9 cellular contexts compared by ENCODE assay signal in the genomic region with DNA sequence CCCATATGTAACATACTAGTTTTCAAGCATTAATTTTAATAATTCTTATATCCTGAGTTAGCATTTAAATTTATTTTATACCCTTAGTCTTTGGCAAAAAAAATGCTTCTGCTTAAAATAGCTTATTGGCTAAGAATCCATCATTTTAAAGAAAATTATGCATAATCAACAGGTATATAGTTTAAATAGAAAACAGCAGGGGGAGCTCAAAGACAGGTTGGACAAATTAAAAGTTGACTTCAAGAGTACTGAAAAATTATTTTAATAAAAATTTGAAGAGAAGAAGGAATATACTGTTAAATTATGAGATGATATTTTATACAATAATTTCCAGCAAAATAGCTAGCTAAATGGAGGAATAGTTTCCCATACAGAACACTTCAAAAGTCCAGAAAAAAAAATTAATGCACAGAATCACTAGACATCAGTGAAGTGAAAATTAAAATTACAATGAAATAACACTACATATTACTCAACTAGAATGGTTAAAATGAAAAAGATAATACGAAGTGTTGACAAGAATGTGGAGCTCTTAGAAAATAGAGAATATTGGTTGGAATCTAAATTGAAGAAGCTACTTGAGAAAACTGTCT.
DNase-seq lines count a peak whose midpoint lies in the region; ATAC-seq, FAIRE-seq and TF ChIP-seq lines count a peak whose summit lies in the region.
"Had no signal": no experiment of that assay in that cellular context is flagged by ENCODE, and none has a peak within 500 bp of the region (broad histone marks: within the 10 kb centered on the region; RNA-seq: fewer than 3 reads in every experiment).

No MANE protein-coding gene starts in this region.

- no peaks in the 10 kb centered on the region for H3K9me2 ChIP-seq in Loucy (replicated peaks; ENCODE audit: low read depth, low read length)

- no peaks in the 10 kb centered on the region for H4K20me1 ChIP-seq in Loucy (ENCODE audit: insufficient read depth, low read length, poor library complexity, severe bottlenecking)
- H4K20me1 ChIP-seq in HepG2 (ENCODE audit: insufficient read depth, low read length), result no peaks in the 10 kb centered on the region

- peak; percentile 77 for TF ChIP-seq CTCF in Loucy (conservative IDR thresholded peaks at IDR 0.05; ENCODE audit: low read length)
- TF ChIP-seq CTCF in adrenal gland (IDR thresholded peaks at IDR 0.05), result peak; percentile 4 to 55 (median 33)
- TF ChIP-seq CTCF in HepG2 (CRISPR knock-in tag; IDR thresholded peaks at IDR 0.05), result no peak

- TF ChIP-seq RAD21 in HepG2 (CRISPR knock-in tag; IDR thresholded peaks at IDR 0.05), result no peak

- POLR2A ChIA-PET in HepG2 (lab: Yijun Ruan, JAX), result no interaction called here

- TF ChIP-seq POLR2A in adrenal gland (IDR thresholded peaks at IDR 0.05) (no peak), HepG2 (IDR thresholded peaks at IDR 0.05; ENCODE audit: insufficient read depth in 1 of 2, low read depth in 2 of 2, low read length in 2 of 2) (no peak)

- in situ Hi-C loops in HepG2 (cut with HindIII; ENCODE audit: extremely low pct_ligation_motif_present, low pct_unique_long_range_greater_than_20kb), result loop anchor here (25.0 kb wide), 1 partner anchor 156 kb away; no protein-coding TSS in a partner anchor

- H3K4me3 ChIP-seq in Loucy (ENCODE audit: low read length, poor library complexity, severe bottlenecking), result no peak overlapping the region
- no peak overlapping the region for H3K4me3 ChIP-seq in adrenal gland
- H3K4me3 ChIP-seq in HepG2 (replicated peaks in 1 of 3; ENCODE audit: insufficient read depth in 1 of 3, low read depth in 2 of 3, low read length in 3 of 3), result no peak overlapping the region
- H3K4me3 ChIP-seq: esophagus muscularis mucosa had no signal

- no peak for TF ChIP-seq EP300 in HepG2 (IDR thresholded peaks at IDR 0.05; ENCODE audit: low read depth in 2 of 2, low read length in 2 of 2)
- TF ChIP-seq EP300 in HepG2 (CRISPR knock-in tag; IDR thresholded peaks at IDR 0.05; ENCODE audit: borderline replicate concordance), result no peak

- H3K9ac ChIP-seq in Loucy (ENCODE audit: low read depth, low read length, poor library complexity, severe bottlenecking), result no peak overlapping the region
- no peak overlapping the region for H3K9ac ChIP-seq in HepG2 (ENCODE audit: insufficient read depth, low read depth, low read length)

- DNase-seq in CD1c-positive myeloid dendritic cell (ENCODE audit: extremely low spot score) (peak; percentile 12), adrenal gland (no peak), HepG2 (ENCODE audit: low spot score) (peak; percentile 6), AG08396 (ENCODE audit: low spot score) (no peak)
- DNase-seq in activated CD4-positive, CD25-positive, alpha-beta regulatory T cell (lab: John Stamatoyannopoulos, UW), result no peak

- H2AFZ ChIP-seq in Loucy (ENCODE audit: low read length), result no peak overlapping the region
- H2AFZ ChIP-seq in HepG2 (ENCODE audit: low read length), result no peak overlapping the region

- H3K79me2 ChIP-seq in Loucy (ENCODE audit: insufficient read depth, low read length) (no peaks in the 10 kb centered on the region), HepG2 (ENCODE audit: insufficient read depth, low read length) (no peaks in the 10 kb centered on the region)

- H3K27ac ChIP-seq in adrenal gland (no peak overlapping the region), HepG2 (ENCODE audit: extremely low read length, insufficient read depth, low read length) (no peak overlapping the region)
- H3K27ac ChIP-seq: esophagus muscularis mucosa had no signal

- no peaks in the 10 kb centered on the region for H3K36me3 ChIP-seq in Loucy (ENCODE audit: insufficient read depth, low read length)
- no peaks in the 10 kb centered on the region for H3K36me3 ChIP-seq in adrenal gland (replicated peaks in 1 of 2)
- no peaks in the 10 kb centered on the region for H3K36me3 ChIP-seq in HepG2 (replicated peaks in 1 of 2; ENCODE audit: control insufficient read depth in 1 of 2, insufficient read depth in 2 of 2, low read length in 2 of 2)
- H3K36me3 ChIP-seq: esophagus muscularis mucosa had no signal

- CTCF ChIA-PET in HepG2 (lab: Yijun Ruan, JAX; ENCODE audit: low intra/inter-chr PET ratio, low total read pairs), result interaction anchor here (1.2 to 1.7 kb wide), 2 partner anchors 167 to 294 kb away, joined by 5 to 12 read pairs; no protein-coding TSS in a partner anchor

- FAIRE-seq in HepG2 (lab: Jason Lieb, UNC), result no peak

- ATAC-seq in HepG2 (no peak), GM19023 (IDR thresholded peaks at IDR 0.05; ENCODE audit: unreplicated experiment) (no peak), HG02981 (IDR thresholded peaks at IDR 0.05; ENCODE audit: unreplicated experiment) (no peak)

- no peaks in the 10 kb centered on the region for H3F3A ChIP-seq in Loucy (ENCODE audit: low read depth)

- WGBS in adrenal gland, 4 donors, result 39 to 43% (median 40%) methylated on average over 1 of the region's 1 CpG
- WGBS in HepG2 (ENCODE audit: low lambda C conversion rate), result 29% methylated on average over 1 of the region's 1 CpG

- H3K9me3 ChIP-seq in Loucy (ENCODE audit: insufficient read depth, low read depth, low read length) (no peaks in the 10 kb centered on the region), adrenal gland (replicated peaks in 1 of 3) (no peaks in the 10 kb centered on the region), HepG2 (ENCODE audit: low read length) (no peaks in the 10 kb centered on the region)
- H3K9me3 ChIP-seq: esophagus muscularis mucosa had no signal

- no peak overlapping the region for H3K4me2 ChIP-seq in Loucy (ENCODE audit: low read depth, low read length, poor library complexity, severe bottlenecking)
- no peak overlapping the region for H3K4me2 ChIP-seq in HepG2 (ENCODE audit: low read depth, low read length)

- no TSS peak for BruUV-seq in HepG2 (replicated peaks; lab: Mats Ljungman, UMichigan)

- H3K27me3 ChIP-seq in Loucy (ENCODE audit: insufficient read depth, low read length, poor library complexity, severe bottlenecking) (no peaks in the 10 kb centered on the region), adrenal gland (no peaks in the 10 kb centered on the region), HepG2 (ENCODE audit: control insufficient read depth in 1 of 2, insufficient read depth in 2 of 2, low read length in 2 of 2) (no peaks in the 10 kb centered on the region)
- H3K27me3 ChIP-seq: esophagus muscularis mucosa had no signal

- intact Hi-C loops in adrenal gland (cut with DNase I) (loop anchor here in 1 of 2 donors (5.0 kb wide), 1 partner anchor 166 kb away; no protein-coding TSS in a partner anchor), HepG2 (cut with micrococcal nuclease; ENCODE audit: unreplicated experiment) (loop anchor here (1.0 to 5.0 kb wide), 3 partner anchors 167 to 294 kb away; no protein-coding TSS in a partner anchor)

- H3K4me1 ChIP-seq in Loucy (ENCODE audit: insufficient read depth, low read length, poor library complexity, severe bottlenecking), result no peaks in the 10 kb centered on the region
- no peaks in the 10 kb centered on the region for H3K4me1 ChIP-seq in adrenal gland (replicated peaks in 1 of 2)
- no peaks in the 10 kb centered on the region for H3K4me1 ChIP-seq in HepG2 (ENCODE audit: insufficient read depth, low read length)
- H3K4me1 ChIP-seq: esophagus muscularis mucosa had no signal

TF ChIP-seq in HepG2, 621 proteins besides CTCF, POLR2A, EP300 and RAD21 (continues in another document):
- TF ChIP-seq ZNF704 (CRISPR knock-in tag; IDR thresholded peaks at IDR 0.05; ENCODE audit: borderline replicate concordance) (no peak), IRX3 (CRISPR knock-in tag; IDR thresholded peaks at IDR 0.05; ENCODE audit: borderline replicate concordance, low read depth) (no peak), STAG1 (CRISPR knock-in tag; IDR thresholded peaks at IDR 0.05) (peak; percentile 45), ZFP37 (CRISPR knock-in tag; IDR thresholded peaks at IDR 0.05; ENCODE audit: borderline replicate concordance) (no peak), SMC3 (IDR thresholded peaks at IDR 0.05; ENCODE audit: low read length) (peak; percentile 32; the same call in 1 of the 2 replicates), ZBTB49 (CRISPR knock-in tag; IDR thresholded peaks at IDR 0.05; ENCODE audit: borderline replicate concordance) (no peak), ZNF713 (CRISPR knock-in tag; IDR thresholded peaks at IDR 0.05) (no peak)
- TF ChIP-seq, protein P1, sequence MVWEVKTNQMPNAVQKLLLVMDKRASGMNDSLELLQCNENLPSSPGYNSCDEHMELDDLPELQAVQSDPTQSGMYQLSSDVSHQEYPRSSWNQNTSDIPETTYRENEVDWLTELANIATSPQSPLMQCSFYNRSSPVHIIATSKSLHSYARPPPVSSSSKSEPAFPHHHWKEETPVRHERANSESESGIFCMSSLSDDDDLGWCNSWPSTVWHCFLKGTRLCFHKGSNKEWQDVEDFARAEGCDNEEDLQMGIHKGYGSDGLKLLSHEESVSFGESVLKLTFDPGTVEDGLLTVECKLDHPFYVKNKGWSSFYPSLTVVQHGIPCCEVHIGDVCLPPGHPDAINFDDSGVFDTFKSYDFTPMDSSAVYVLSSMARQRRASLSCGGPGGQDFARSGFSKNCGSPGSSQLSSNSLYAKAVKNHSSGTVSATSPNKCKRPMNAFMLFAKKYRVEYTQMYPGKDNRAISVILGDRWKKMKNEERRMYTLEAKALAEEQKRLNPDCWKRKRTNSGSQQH (CRISPR knock-in tag; IDR thresholded peaks at IDR 0.05; ENCODE audit: low read depth), result no peak

Comparison
In these comparisons a context has a peak if more than half of its experiments do, and no peak if none do; other contexts are left out.
1. DNase-seq: peak in CD1c-positive myeloid dendritic cell (single experiment) and HepG2 (single experiment); none in adrenal gland (0 of 7), AG08396 (single experiment) and activated CD4-positive, CD25-positive, alpha-beta regulatory T cell (0 of 4).